Comparison of ENCODE assay signal across 33 cellular contexts in genomic region chr2:213425618-213426017, GRCh38.
"Had no signal": no experiment of that assay in that cellular context is flagged by ENCODE, and none has a peak within 500 bp of the region (broad histone marks: within the 10 kb centered on the region; RNA-seq: fewer than 3 reads in every experiment).

No MANE protein-coding gene starts in this region.

- H3K27me3 ChIP-seq: adrenal gland, ascending aorta, body of pancreas, brain microvascular endothelial cell, breast epithelium, cardiac muscle cell had no signal

- FAIRE-seq: astrocyte, bronchial epithelial cell had no signal

- H3K4me3 ChIP-seq: adrenal gland, ascending aorta, body of pancreas, breast epithelium, cardiac muscle cell had no signal

- H3K4me1 ChIP-seq: adrenal gland, ascending aorta, body of pancreas, breast epithelium had no signal

- ATAC-seq: activated naive CD4-positive, alpha-beta T cell treated with anti-CD3 and anti-CD28 coated beads, Interleukin-2, amount 50 U/mL, for 72 hours; activated naive CD8-positive, alpha-beta T cell treated with anti-CD3 and anti-CD28 coated beads, Interleukin-2, amount 50 U/mL, for 24 hours; activated T-cell treated with anti-CD3 and anti-CD28 coated beads, Interleukin-2, amount 50 U/mL, for 4 hours; activated T-cell treated with anti-CD3 and anti-CD28 coated beads, Interleukin-2, amount 50 U/mL, for 72 hours; activated T-helper 17 cell treated with anti-CD3 and anti-CD28 coated beads, Interleukin-2, amount 50 U/mL, for 72 hours; body of pancreas had no signal

- DNase-seq: activated effector memory CD4-positive, alpha-beta T cell treated with anti-CD3 and anti-CD28 coated beads, Interleukin-2, amount 50 U/mL, for 16 hours; activated effector memory CD4-positive, alpha-beta T cell treated with Interleukin-2 at 50 U/mL for 16 hours; activated gamma-delta T cell; activated gamma-delta T cell treated with Interleukin-2 at 50 U/mL for 16 hours; activated naive CD4-positive, alpha-beta T cell; activated naive CD4-positive, alpha-beta T cell treated with anti-CD3 and anti-CD28 coated beads for 36 hours; activated naive CD4-positive, alpha-beta T cell treated with anti-CD3 and anti-CD28 coated beads, Interleukin-2, amount 10 ng/mL, durations not matched to agents 7 days and 5 days; activated naive CD4-positive, alpha-beta T cell treated with anti-CD3 and anti-CD28 coated beads, Interleukin-2, amount 50 U/mL, for 16 hours; activated naive CD4-positive, alpha-beta T cell treated with Interleukin-2 at 50 U/mL for 16 hours; activated naive CD8-positive, alpha-beta T cell treated with anti-CD3 and anti-CD28 coated beads for 36 hours; activated naive CD8-positive, alpha-beta T cell treated with anti-CD3 and anti-CD28 coated beads, Interleukin-2, amount 10 ng/mL, durations not matched to agents 7 days and 5 days; activated naive CD8-positive, alpha-beta T cell treated with anti-CD3 and anti-CD28 coated beads, Interleukin-2, amount 50 U/mL, for 24 hours; activated T-cell treated with anti-CD3 and anti-CD28 coated beads, Interleukin-2, amount 50 U/mL, for 1 hour; activated T-cell treated with anti-CD3 and anti-CD28 coated beads, Interleukin-2, amount 50 U/mL, for 24 hours; activated T-cell treated with anti-CD3 and anti-CD28 coated beads, Interleukin-2, amount 50 U/mL, for 4 hours; activated T-cell treated with anti-CD3 and anti-CD28 coated beads, Interleukin-2, amount 50 U/mL, for 48 hours; activated T-cell treated with anti-CD3 and anti-CD28 coated beads, Interleukin-2, amount 50 U/mL, for 72 hours; adrenal gland; amniotic stem cell; amygdala; anterior cingulate cortex; body of pancreas; brain microvascular endothelial cell; caudate nucleus; central memory CD4-positive, alpha-beta T cell; cerebellar nuclear complex had no signal

- H3K27ac ChIP-seq: adrenal gland, ascending aorta, body of pancreas, brain microvascular endothelial cell, breast epithelium, cardiac muscle cell had no signal

- H3K36me3 ChIP-seq: adrenal gland, ascending aorta, brain microvascular endothelial cell, breast epithelium, cardiac muscle cell had no signal
